In genomic region chr3:133573054-133573628, GRCh38 we compare ENCODE assay signal across 1 cellular context.
TF ChIP-seq lines count a peak whose summit lies in the region.

No MANE protein-coding gene starts in this region.

TF ChIP-seq in K562, 482 proteins besides CTCF, POLR2A, EP300 and RAD21 (continued from another document and continues in another):
- TF ChIP-seq ARID3B (CRISPR knock-in tag; IDR thresholded peaks at IDR 0.05; ENCODE audit: borderline replicate concordance) (no peak), CBX3 (IDR thresholded peaks at IDR 0.05; ENCODE audit: borderline replicate concordance in 1 of 2, low read length in 2 of 2) (peak in 1 of 2 experiments; percentile 72; a peak in 1 of 3 replicates), KAT2B (IDR thresholded peaks at IDR 0.05; ENCODE audit: low read depth, low read length) (no peak), C11orf30 (IDR thresholded peaks at IDR 0.05; ENCODE audit: low read depth) (peak; percentile 86), POU5F1 (IDR thresholded peaks at IDR 0.05; ENCODE audit: borderline replicate concordance, low read depth, low read length, partially characterized antibody) (no peak), ZBTB2 (IDR thresholded peaks at IDR 0.05) (peak; percentile 87), ATF1 (CRISPR knock-in tag; IDR thresholded peaks at IDR 0.05) (no peak), ATF1 (tag; IDR thresholded peaks at IDR 0.05) (peak; percentile 79), TOE1 (IDR thresholded peaks at IDR 0.05; ENCODE audit: borderline replicate concordance) (no peak), TOE1 (CRISPR knock-in tag; IDR thresholded peaks at IDR 0.05; ENCODE audit: borderline replicate concordance, low read depth) (no peak), NCOA6 (IDR thresholded peaks at IDR 0.05) (no peak), HOXB6 (CRISPR knock-in tag; IDR thresholded peaks at IDR 0.05; ENCODE audit: borderline replicate concordance) (no peak), FOXK2 (conservative IDR thresholded peaks at IDR 0.05 in 1 of 2, IDR thresholded peaks at IDR 0.05 in 1 of 2; ENCODE audit: low read depth in 2 of 2) (peak; percentile 56 to 67; a peak in 2 of 4 replicates), ZBTB5 (IDR thresholded peaks at IDR 0.05) (no peak), STAG1 (CRISPR knock-in tag; IDR thresholded peaks at IDR 0.05; ENCODE audit: borderline replicate concordance) (no peak), GATAD2B (IDR thresholded peaks at IDR 0.05; ENCODE audit: borderline replicate concordance) (no peak), IFI16 (CRISPR knock-in tag; IDR thresholded peaks at IDR 0.05) (no peak), ARID3A (IDR thresholded peaks at IDR 0.05; ENCODE audit: borderline replicate concordance, low read depth, low read length) (no peak), RAD51 (IDR thresholded peaks at IDR 0.05; ENCODE audit: borderline replicate concordance, low read depth) (peak; percentile 8; the same call in 1 of the 2 replicates), NR0B1 (IDR thresholded peaks at IDR 0.05; ENCODE audit: partially characterized antibody) (no peak), DEAF1 (CRISPR knock-in tag; IDR thresholded peaks at IDR 0.05) (0 out of 2 replicates have a peak, but pooled peaks have one; percentile 5), MNT (conservative IDR thresholded peaks at IDR 0.05) (peak; percentile 45 to 68; a peak in 2 of 4 replicates), RERE (CRISPR knock-in tag; IDR thresholded peaks at IDR 0.05; ENCODE audit: borderline replicate concordance) (no peak), NR2C1 (IDR thresholded peaks at IDR 0.05) (peak; percentile 76), NR2C1 (tag; IDR thresholded peaks at IDR 0.05) (peak; percentile 85)
